ENCODE assay signal across 8 cellular contexts in genomic region chr22:37634505-37635002, GRCh38. TPM values are rescaled to one million over a fixed set of nuclear protein-coding genes. Genes with fewer than 3 reads are reported as not detected.
DNase-seq lines count a peak whose midpoint lies in the region; ATAC-seq and TF ChIP-seq lines count a peak whose summit lies in the region.

No MANE protein-coding gene starts in this region.

- BruUV-seq in mammary epithelial cell (replicated peaks; lab: Mats Ljungman, UMichigan), result no TSS peak

- H3K9me3 ChIP-seq in BLaER1 treated with 17β-estradiol and CSF1 and Interleukin-3, amounts not matched to agents 10 nM and 100 nM (replicated peaks in 1 of 11), result no peaks in the 10 kb centered on the region
- H3K9me3 ChIP-seq in Loucy (ENCODE audit: insufficient read depth, low read depth, low read length) (no peaks in the 10 kb centered on the region), mammary epithelial cell (replicated peaks; ENCODE audit: insufficient read depth, low read length) (no peaks in the 10 kb centered on the region)

- intact Hi-C loops in mammary epithelial cell (cut with micrococcal nuclease), result no loop called here
- intact Hi-C loops in natural killer cell (cut with micrococcal nuclease), result loop anchor here (10.0 kb wide), 1 partner anchor 210 kb away; the partner anchor contains the start of genes ANKRD54 and EIF3L

- no peaks in the 10 kb centered on the region for H3K36me3 Mint-ChIP-seq in natural killer cell

- H3K4me1 Mint-ChIP-seq in natural killer cell, result peaks cover 57 to 86% of the 10 kb centered on the region in 2 donors

- no peaks in the 10 kb centered on the region; a peak in 2 of 22 replicates for H4K20me1 ChIP-seq in BLaER1 treated with 17β-estradiol and CSF1 and Interleukin-3, amounts not matched to agents 10 nM and 100 nM
- H4K20me1 ChIP-seq in Loucy (ENCODE audit: insufficient read depth, low read length, poor library complexity, severe bottlenecking) (no peaks in the 10 kb centered on the region), mammary epithelial cell (ENCODE audit: insufficient read depth, low read length) (no peaks in the 10 kb centered on the region)

- H2AFZ ChIP-seq in Loucy (ENCODE audit: low read length) (no peak overlapping the region), mammary epithelial cell (ENCODE audit: low read depth, low read length) (no peak overlapping the region)

- peak overlapping the region; percentile 52 to 97 (median 92) for H3K27ac ChIP-seq in BLaER1 treated with 17β-estradiol and CSF1 and Interleukin-3, amounts not matched to agents 10 nM and 100 nM
- H3K27ac ChIP-seq in mammary epithelial cell (ENCODE audit: insufficient read depth, low read depth, low read length), result no peak overlapping the region

- TF ChIP-seq CTCF in Loucy (conservative IDR thresholded peaks at IDR 0.05; ENCODE audit: low read length) (peak; percentile 41), mammary epithelial cell (conservative IDR thresholded peaks at IDR 0.05 in 1 of 2, IDR thresholded peaks at IDR 0.05 in 1 of 2; ENCODE audit: extremely low read depth in 1 of 2, insufficient read depth in 1 of 2, low read depth in 1 of 2, low read length in 2 of 2) (peak; percentile 22 to 27), natural killer cell (IDR thresholded peaks at IDR 0.05) (no peak)

- H3K9me3 Mint-ChIP-seq in natural killer cell, result no peaks in the 10 kb centered on the region

- H3K36me3 ChIP-seq in BLaER1 treated with 17β-estradiol and CSF1 and Interleukin-3, amounts not matched to agents 10 nM and 100 nM, result peaks cover 0 to 30% (median 29%) of the 10 kb centered on the region in 11 experiments; a peak in 17 of 22 replicates
- no peaks in the 10 kb centered on the region for H3K36me3 ChIP-seq in Loucy (ENCODE audit: insufficient read depth, low read length)
- no peaks in the 10 kb centered on the region for H3K36me3 ChIP-seq in mammary epithelial cell (ENCODE audit: insufficient read depth, low read length)

- H3K9ac ChIP-seq in BLaER1 treated with 17β-estradiol and CSF1 and Interleukin-3, amounts not matched to agents 10 nM and 100 nM, result peak overlapping the region; percentile 66 to 91 (median 87)
- peak overlapping the region; percentile 68 for H3K9ac ChIP-seq in Loucy (ENCODE audit: low read depth, low read length, poor library complexity, severe bottlenecking)
- H3K9ac ChIP-seq in mammary epithelial cell (ENCODE audit: insufficient read depth, low read length), result no peak overlapping the region

- peaks cover 6% of the 10 kb centered on the region; the same call in 1 of the 2 replicates for H3K79me2 ChIP-seq in Loucy (ENCODE audit: insufficient read depth, low read length)
- H3K79me2 ChIP-seq in mammary epithelial cell (ENCODE audit: insufficient read depth, low read length), result no peaks in the 10 kb centered on the region

- dilution Hi-C loops in mammary epithelial cell (cut with HindIII; ENCODE audit: low sequenced_read_pairs), result no loop called here

- peak overlapping the region; percentile 87 to 99 (median 95) for H3K4me2 ChIP-seq in BLaER1 treated with 17β-estradiol and CSF1 and Interleukin-3, amounts not matched to agents 10 nM and 100 nM
- H3K4me2 ChIP-seq in Loucy (ENCODE audit: low read depth, low read length, poor library complexity, severe bottlenecking) (peak overlapping the region; percentile 84), mammary epithelial cell (ENCODE audit: insufficient read depth, low read depth, low read length) (no peak overlapping the region)

- H3K4me1 ChIP-seq in BLaER1 treated with 17β-estradiol and CSF1 and Interleukin-3, amounts not matched to agents 10 nM and 100 nM, result peaks cover 96 to 99% (median 98%) of the 10 kb centered on the region in 10 experiments
- H3K4me1 ChIP-seq in Loucy (ENCODE audit: insufficient read depth, low read length, poor library complexity, severe bottlenecking), result peaks cover 70% of the 10 kb centered on the region
- peaks cover 15% of the 10 kb centered on the region for H3K4me1 ChIP-seq in mammary epithelial cell (ENCODE audit: insufficient read depth, low read length)

- CTCF ChIA-PET in mammary epithelial cell (lab: Charles Lee; ENCODE audit: low non-redundant PET), result no interaction called here

- ATAC-seq in natural killer cell (no peak), GM19395 (IDR thresholded peaks at IDR 0.05; ENCODE audit: unreplicated experiment) (no peak)

- no peak for DNase-seq in mammary epithelial cell
- no peak for DNase-seq in natural killer cell
- DNase-seq in AML-193 (lab: John Stamatoyannopoulos, UW), result no peak
- no peak for DNase-seq in NCI-H1105 treated with DMSO at 0.1 percent for 48 hours (lab: John Stamatoyannopoulos, UW)
- DNase-seq in NOMO-1 treated with dmso at 0.1 percent for 144 hours (lab: John Stamatoyannopoulos, UW; ENCODE audit: unreplicated experiment), result no peak

- H3K4me3 ChIP-seq in BLaER1 treated with 17β-estradiol and CSF1 and Interleukin-3, amounts not matched to agents 10 nM and 100 nM, result peak overlapping the region in 8 of 10 experiments; percentile 13 to 49 (median 36); a peak in 15 of 20 replicates
- peak overlapping the region; percentile 59 for H3K4me3 ChIP-seq in Loucy (ENCODE audit: low read length, poor library complexity, severe bottlenecking)
- H3K4me3 ChIP-seq in mammary epithelial cell (replicated peaks in 1 of 3; ENCODE audit: insufficient read depth in 1 of 3, low read depth in 2 of 3, low read length in 3 of 3), result no peak overlapping the region

- in situ Hi-C loops in mammary epithelial cell (cut with MboI; ENCODE audit: low sequenced_read_pairs in 2 of 2), result no loop called here

- H3K9me2 ChIP-seq in Loucy (replicated peaks; ENCODE audit: low read depth, low read length), result no peaks in the 10 kb centered on the region

- no peaks in the 10 kb centered on the region for H3K27me3 Mint-ChIP-seq in natural killer cell (ENCODE audit: low read depth in 2 of 2)

- H3K27ac Mint-ChIP-seq in natural killer cell, result peak overlapping the region; percentile 93 to 99

- peak overlapping the region; percentile 77 for H3K4me3 Mint-ChIP-seq in natural killer cell

- H3K27me3 ChIP-seq in BLaER1 treated with 17β-estradiol and CSF1 and Interleukin-3, amounts not matched to agents 10 nM and 100 nM, result no peaks in the 10 kb centered on the region
- H3K27me3 ChIP-seq in Loucy (ENCODE audit: insufficient read depth, low read length, poor library complexity, severe bottlenecking), result no peaks in the 10 kb centered on the region
- H3K27me3 ChIP-seq in mammary epithelial cell (ENCODE audit: insufficient read depth, low read length), result no peaks in the 10 kb centered on the region

- peaks cover 16% of the 10 kb centered on the region for H3F3A ChIP-seq in Loucy (ENCODE audit: low read depth)

- 31% methylated on average over 6 of the region's 6 CpGs for WGBS in mammary epithelial cell (ENCODE audit: low coverage, missing lambda C conversion rate)

RNA-seq across cellular contexts. Expression of gene SH3BP1, which starts 4.9 kb away (rescaled TPM):
- 10 to 100 TPM; 28.2 to 65.9 TPM for total RNA-seq in mammary epithelial cell
- 43.7 TPM for polyA plus RNA-seq in mammary epithelial cell
- polyA minus RNA-seq in mammary epithelial cell, result 77.9 TPM
- total RNA-seq in natural killer cell, result 100 to 1,000 TPM; 163 to 189 (median 163) TPM

RNA-seq across cellular contexts. Expression of gene PDXP, which starts 24.0 kb away (rescaled TPM):
- 1 to 10 TPM; 5.8 to 6.9 TPM for total RNA-seq in mammary epithelial cell
- polyA plus RNA-seq in mammary epithelial cell, result 19.4 TPM
- 10.4 TPM for polyA minus RNA-seq in mammary epithelial cell
- total RNA-seq in natural killer cell, result 10 to 100 TPM in 2 of 3 donors, 1 to 10 TPM in 1; 8.3 to 14.2 (median 13.4) TPM

RNA-seq across cellular contexts. Expression of gene GGA1, which starts 25.9 kb away (rescaled TPM):
- total RNA-seq in mammary epithelial cell (10 to 100 TPM; 33.8 to 60.2 TPM), natural killer cell (10 to 100 TPM; 69.3 to 87.8 (median 80.2) TPM)
- polyA plus RNA-seq in mammary epithelial cell, result 26.7 TPM
- 56.2 TPM for polyA minus RNA-seq in mammary epithelial cell

RNA-seq across cellular contexts. Expression of gene LGALS1, which starts 40.9 kb away (rescaled TPM):
- total RNA-seq in mammary epithelial cell (1,000 to 10,000 TPM; 2,888 to 3,171 TPM), natural killer cell (100 to 1,000 TPM; 195 to 218 (median 214) TPM)
- polyA plus RNA-seq in mammary epithelial cell, result 6,743 TPM
- 4,799 TPM for polyA minus RNA-seq in mammary epithelial cell

RNA-seq across cellular contexts. Expression of gene NOL12, which starts 51.6 kb away (rescaled TPM):
- 10 to 100 TPM in 1 of 2 donors, 1 to 10 TPM in 1; 8.0 to 32.4 TPM for total RNA-seq in mammary epithelial cell
- polyA plus RNA-seq in mammary epithelial cell, result 21.2 TPM
- polyA minus RNA-seq in mammary epithelial cell, result 11.9 TPM
- 10 to 100 TPM; 28.0 to 45.1 (median 39.0) TPM for total RNA-seq in natural killer cell

Comparison
In these comparisons a context has a peak if more than half of its experiments do, and no peak if none do; other contexts are left out.
1. H3K4me3 ChIP-seq: peak in BLaER1 treated with 17β-estradiol and CSF1 and Interleukin-3, amounts not matched to agents 10 nM and 100 nM (8 of 10) and Loucy (single experiment); none in mammary epithelial cell (0 of 3).